In genomic region chr11:123180166-123180565, GRCh38 we compare ENCODE assay signal across 22 cellular contexts. TPM values are rescaled to one million over a fixed set of nuclear protein-coding genes. Genes with fewer than 3 reads are reported as not detected.
DNase-seq lines count a peak whose midpoint lies in the region; ATAC-seq, FAIRE-seq and TF ChIP-seq lines count a peak whose summit lies in the region.
"Had no signal": no experiment of that assay in that cellular context is flagged by ENCODE, and none has a peak within 500 bp of the region (broad histone marks: within the 10 kb centered on the region; RNA-seq: fewer than 3 reads in every experiment).

No MANE protein-coding gene starts in this region.

- no peak overlapping the region for H3K4me3 ChIP-seq in NB4 (ENCODE audit: low read depth, low read length)
- H3K4me3 ChIP-seq in bronchial epithelial cell (ENCODE audit: low read depth, low read length): no peak overlapping the region
- H3K4me3 ChIP-seq in gastroesophageal sphincter: no peak overlapping the region
- H3K4me3 ChIP-seq in subcutaneous abdominal adipose tissue (ENCODE audit: low read depth in 1 of 5, low read length in 5 of 5): no peak overlapping the region
- no peak overlapping the region for H3K4me3 ChIP-seq in SJCRH30
- no peak overlapping the region for H3K4me3 ChIP-seq in CD8-positive, alpha-beta T cell (ENCODE audit: low read depth, low read length)
- H3K4me3 ChIP-seq: cardiac muscle cell, Peyer's patch, tibial nerve had no signal

- no peak for TF ChIP-seq EP300 in gastroesophageal sphincter (IDR thresholded peaks at IDR 0.05)

- POLR2A ChIA-PET in CD8-positive, alpha-beta T cell (lab: Charles Lee): no interaction called here

- DNase-seq in NB4 (ENCODE audit: low read depth): peak; percentile 38
- peak; percentile 42 for DNase-seq in bronchial epithelial cell (ENCODE audit: low read depth)
- no peak for DNase-seq in SJCRH30
- DNase-seq in NOMO-1 (lab: John Stamatoyannopoulos, UW; ENCODE audit: unreplicated experiment in 2 of 2): no peak
- DNase-seq in CD8-positive, alpha-beta T cell: no peak
- DNase-seq: activated CD4-positive, alpha-beta T cell treated with anti-CD3 and anti-CD28 coated beads, Interleukin-2, amount 10 ng/mL, durations not matched to agents 7 days and 5 days; Calu3; glutamatergic neuron; MM.1S; NCI-H187 treated with DMSO at 0.1 percent for 48 hours; NCI-H2227 treated with DMSO at 0.1 percent for 48 hours; stimulated activated CD4-positive, alpha-beta T cell treated with anti-CD3 and anti-CD28 coated beads, Interleukin-4, amount 100 ng/mL, for 1 hour; stimulated activated naive CD8-positive, alpha-beta T cell treated with anti-CD3 and anti-CD28 coated beads, Interleukin-15, Interleukin-2, amounts not matched to agents 100 U/mL and 50 U/mL, for 24 hours; T-helper 17 cell had no signal

- no peak overlapping the region for H3K27ac Mint-ChIP-seq in CD8-positive, alpha-beta T cell
- H3K27ac Mint-ChIP-seq: activated CD4-positive, alpha-beta T cell treated with anti-CD3 and anti-CD28 coated beads, Interleukin-2, amount 10 ng/mL, durations not matched to agents 7 days and 5 days; B cell; T-helper 17 cell had no signal

- H3K9me3 Mint-ChIP-seq in CD8-positive, alpha-beta T cell: no peaks in the 10 kb centered on the region
- H3K9me3 Mint-ChIP-seq: nephron had no signal

- H3K4me1 ChIP-seq in gastroesophageal sphincter: peaks cover 8 to 93% (median 33%) of the 10 kb centered on the region in 3 donors
- H3K4me1 ChIP-seq in subcutaneous abdominal adipose tissue (ENCODE audit: control insufficient read depth in 5 of 5, insufficient read depth in 5 of 5, low read length in 5 of 5): peaks cover 3 to 57% (median 52%) of the 10 kb centered on the region in 5 donors
- peaks cover 3% of the 10 kb centered on the region; the same call in 1 of the 2 replicates for H3K4me1 ChIP-seq in SJCRH30
- no peaks in the 10 kb centered on the region for H3K4me1 ChIP-seq in CD8-positive, alpha-beta T cell (ENCODE audit: insufficient read depth, low read length)
- H3K4me1 ChIP-seq: Peyer's patch had no signal

- peaks cover 24% of the 10 kb centered on the region for H3K27me3 Mint-ChIP-seq in CD8-positive, alpha-beta T cell (ENCODE audit: low read depth)

- TF ChIP-seq CTCF in NB4 (IDR thresholded peaks at IDR 0.05; ENCODE audit: low read depth, low read length) (no peak), bronchial epithelial cell (IDR thresholded peaks at IDR 0.05; ENCODE audit: insufficient read depth, low read length, severe bottlenecking) (no peak), gastroesophageal sphincter (IDR thresholded peaks at IDR 0.05) (no peak)
- TF ChIP-seq CTCF in CD8-positive, alpha-beta T cell (IDR thresholded peaks at IDR 0.05): no peak

- 19 to 74% methylated on average over 3 to 4 of the region's 5 CpGs for WGBS in gastroesophageal sphincter (ENCODE audit: low coverage in 1 of 2), 2 donors

- H3K36me3 Mint-ChIP-seq in CD8-positive, alpha-beta T cell: no peaks in the 10 kb centered on the region

- no peaks in the 10 kb centered on the region for H3K4me1 Mint-ChIP-seq in CD8-positive, alpha-beta T cell (ENCODE audit: low read depth)
- H3K4me1 Mint-ChIP-seq: B cell, T-helper 17 cell had no signal

- TF ChIP-seq POLR2A in NB4 (IDR thresholded peaks at IDR 0.05; ENCODE audit: extremely low read depth, insufficient read length) (no peak), gastroesophageal sphincter (IDR thresholded peaks at IDR 0.05) (no peak)

- H3K27ac ChIP-seq in gastroesophageal sphincter (peak overlapping the region in 3 of 4 donors; percentile 78 to 83 (median 79)), subcutaneous abdominal adipose tissue (ENCODE audit: low read depth, low read length) (peak overlapping the region; percentile 59), SJCRH30 (no peak overlapping the region)
- H3K27ac ChIP-seq in CD8-positive, alpha-beta T cell (ENCODE audit: low read depth, low read length): no peak overlapping the region
- H3K27ac ChIP-seq: cardiac muscle cell, epithelial cell of prostate, tibial nerve had no signal

- no peaks in the 10 kb centered on the region for H3K9me3 ChIP-seq in gastroesophageal sphincter
- H3K9me3 ChIP-seq in subcutaneous abdominal adipose tissue (ENCODE audit: control insufficient read depth in 5 of 5, low read length in 5 of 5): no peaks in the 10 kb centered on the region
- H3K9me3 ChIP-seq in SJCRH30 (replicated peaks): no peaks in the 10 kb centered on the region
- H3K9me3 ChIP-seq in CD8-positive, alpha-beta T cell (ENCODE audit: low read length): no peaks in the 10 kb centered on the region
- H3K9me3 ChIP-seq: Peyer's patch, tibial nerve had no signal

- no peak overlapping the region for H3K4me3 Mint-ChIP-seq in CD8-positive, alpha-beta T cell
- H3K4me3 Mint-ChIP-seq: activated CD4-positive, alpha-beta T cell treated with anti-CD3 and anti-CD28 coated beads, Interleukin-2, amount 10 ng/mL, durations not matched to agents 7 days and 5 days; B cell; nephron; T-helper 17 cell had no signal

- CTCF ChIA-PET in CD8-positive, alpha-beta T cell (lab: Charles Lee): no interaction called here

- no peak overlapping the region for H3K9ac ChIP-seq in subcutaneous abdominal adipose tissue (ENCODE audit: low read length in 5 of 5)

- no peak for FAIRE-seq in bronchial epithelial cell (lab: Jason Lieb, UNC)

- intact Hi-C loops in CD8-positive, alpha-beta T cell (cut with DNase I, micrococcal nuclease): no loop called here

- H3K36me3 ChIP-seq in bronchial epithelial cell (ENCODE audit: control insufficient read depth, insufficient read depth, low read length) (peaks cover 1% of the 10 kb centered on the region), gastroesophageal sphincter (no peaks in the 10 kb centered on the region), subcutaneous abdominal adipose tissue (ENCODE audit: control insufficient read depth in 5 of 5, insufficient read depth in 5 of 5, low read length in 5 of 5) (no peaks in the 10 kb centered on the region), SJCRH30 (no peaks in the 10 kb centered on the region; the same call in 1 of the 2 replicates)
- no peaks in the 10 kb centered on the region for H3K36me3 ChIP-seq in CD8-positive, alpha-beta T cell (ENCODE audit: insufficient read depth, low read length)
- H3K36me3 ChIP-seq: cardiac muscle cell, Peyer's patch, tibial nerve had no signal

- ATAC-seq in gastroesophageal sphincter: no peak
- ATAC-seq in CD8-positive, alpha-beta T cell: no peak
- ATAC-seq: stimulated activated naive CD8-positive, alpha-beta T cell treated with anti-CD3 and anti-CD28 coated beads, Interleukin-15, Interleukin-2, amounts not matched to agents 100 U/mL and 50 U/mL, for 24 hours; T-helper 17 cell had no signal

- H3K27me3 ChIP-seq in bronchial epithelial cell (ENCODE audit: control insufficient read depth, insufficient read depth, low read length) (no peaks in the 10 kb centered on the region), gastroesophageal sphincter (no peaks in the 10 kb centered on the region), subcutaneous abdominal adipose tissue (ENCODE audit: control insufficient read depth in 5 of 5, insufficient read depth in 4 of 5, low read length in 5 of 5) (peaks cover 0 to 2% (median 0%) of the 10 kb centered on the region in 5 donors), SJCRH30 (no peaks in the 10 kb centered on the region)
- no peaks in the 10 kb centered on the region for H3K27me3 ChIP-seq in CD8-positive, alpha-beta T cell (ENCODE audit: insufficient read depth, low read length)
- H3K27me3 ChIP-seq: cardiac muscle cell, Peyer's patch, tibial nerve had no signal

RNA-seq across cellular contexts. Expression of gene CLMP, which starts 14.9 kb away (rescaled TPM):
- total RNA-seq in bronchial epithelial cell: 9.7 and 34.5 TPM in 2 replicates
- total RNA-seq in gastroesophageal sphincter: 100 to 1,000 TPM in 3 of 4 donors, 10 to 100 TPM in 1; 89.1 to 274 (median 151) TPM
- 16.1 and 17.3 TPM in 2 replicates for total RNA-seq in SJCRH30 (2014; rRNA removed; shearing (Covaris generic))
- total RNA-seq in CD8-positive, alpha-beta T cell: under 1 TPM; 0.05 to 0.11 TPM
- total RNA-seq: B cell, Calu3 had no signal

Comparison
In these comparisons a context has a peak if more than half of its experiments do, and no peak if none do; other contexts are left out.
1. DNase-seq: peak in NB4 (single experiment) and bronchial epithelial cell (single experiment); none in SJCRH30 (0 of 2), NOMO-1 (0 of 2) and CD8-positive, alpha-beta T cell (0 of 7).
2. H3K27ac ChIP-seq: peak in gastroesophageal sphincter (3 of 4) and subcutaneous abdominal adipose tissue (single experiment); none in SJCRH30 (single experiment) and CD8-positive, alpha-beta T cell (single experiment).